Comparison of ENCODE assay signal across 1 cellular context in genomic region chr17:4504188-4504587, GRCh38.
TF ChIP-seq lines count a peak whose summit lies in the region.

No MANE protein-coding gene starts in this region.

TF ChIP-seq in H1, 55 proteins besides CTCF, POLR2A, EP300 and RAD21:
- no peak for TF ChIP-seq TAF1 (IDR thresholded peaks at IDR 0.05; ENCODE audit: low read depth, low read length)
- no peak for TF ChIP-seq CHD2 (IDR thresholded peaks at IDR 0.05; ENCODE audit: low read length)
- no peak for TF ChIP-seq PHF8 (conservative IDR thresholded peaks at IDR 0.05; ENCODE audit: low read depth, low read length)
- no peak for TF ChIP-seq ATF3 (IDR thresholded peaks at IDR 0.05; ENCODE audit: insufficient read depth, low read depth, low read length)
- TF ChIP-seq SIX5 (IDR thresholded peaks at IDR 0.05; ENCODE audit: low read depth, low read length): no peak
- TF ChIP-seq SP2 (IDR thresholded peaks at IDR 0.05; ENCODE audit: low read length): no peak
- TF ChIP-seq JUN (IDR thresholded peaks at IDR 0.05; ENCODE audit: low read depth, low read length): no peak
- TF ChIP-seq FOSL1 (IDR thresholded peaks at IDR 0.05; ENCODE audit: insufficient read depth, low read depth, low read length): no peak
- TF ChIP-seq CBX8 (IDR thresholded peaks at IDR 0.05; ENCODE audit: borderline replicate concordance, low read depth, low read length): no peak
- TF ChIP-seq E2F6 (IDR thresholded peaks at IDR 0.05): no peak
- no peak for TF ChIP-seq CREB1 (IDR thresholded peaks at IDR 0.05)
- TF ChIP-seq ZNF274 (IDR thresholded peaks at IDR 0.05; ENCODE audit: borderline replicate concordance, extremely low read depth, low read length): no peak
- no peak for TF ChIP-seq SAP30 (IDR thresholded peaks at IDR 0.05; ENCODE audit: insufficient read depth, insufficient replicate concordance, low read length)
- no peak for TF ChIP-seq CEBPB (IDR thresholded peaks at IDR 0.05; ENCODE audit: low read depth, low read length)
- no peak for TF ChIP-seq EZH2 (IDR thresholded peaks at IDR 0.05; ENCODE audit: low read depth, low read length, severe bottlenecking)
- no peak for TF ChIP-seq TCF12 (IDR thresholded peaks at IDR 0.05; ENCODE audit: low read depth, low read length)
- no peak for TF ChIP-seq BCL11A (IDR thresholded peaks at IDR 0.05; ENCODE audit: low read depth in 2 of 2, low read length in 2 of 2)
- TF ChIP-seq SUZ12 (IDR thresholded peaks at IDR 0.05; ENCODE audit: low read length): no peak
- no peak for TF ChIP-seq CHD1 (IDR thresholded peaks at IDR 0.05; ENCODE audit: low read depth, low read length)
- TF ChIP-seq JUND (IDR thresholded peaks at IDR 0.05; ENCODE audit: low read length): no peak
TF ChIP-seq in H1: peak in this region for 0.
